ENCODE assay signal across 9 cellular contexts in genomic region chr7:55888364-55888763, GRCh38. TPM values are rescaled to one million over a fixed set of nuclear protein-coding genes. Genes with fewer than 3 reads are reported as not detected.
DNase-seq lines count a peak whose midpoint lies in the region; FAIRE-seq and TF ChIP-seq lines count a peak whose summit lies in the region.
"Not testable (repeated sequence)": the region's sequence is repeated elsewhere in the genome, so short reads cannot be mapped to it uniquely, and the experiment has no call there.
"Had no signal": no experiment of that assay in that cellular context is flagged by ENCODE, and none has a peak within 500 bp of the region (broad histone marks: within the 10 kb centered on the region; RNA-seq: fewer than 3 reads in every experiment).

No MANE protein-coding gene starts in this region.

- not testable (repeated sequence) for H2BK120ac ChIP-seq in H1 (replicated peaks; ENCODE audit: low read depth, low read length)

- not testable (repeated sequence) for H3K9me2 ChIP-seq in Karpas-422 (replicated peaks; ENCODE audit: insufficient read depth, low read length)

- 85% methylated on average over 10 of the region's 10 CpGs; no CpG with 5 or more reads in 1 of the 2 experiments for WGBS in H1 (ENCODE audit: extremely low coverage in 1 of 2, insufficient coverage in 1 of 2, insufficient read length in 1 of 2, insufficient replicate concordance in 2 of 2, low coverage in 1 of 2, low lambda C conversion rate in 2 of 2, missing lambda C conversion rate in 1 of 2), 2 experiments

- H3K9me3 Mint-ChIP-seq in Calu3 (ENCODE audit: low read depth, unreplicated experiment); activated naive CD4-positive, alpha-beta T cell treated with anti-CD3 and anti-CD28 coated beads for 36 hours; type B pancreatic cell: not testable (repeated sequence)

- not testable (repeated sequence) for H3K4ac ChIP-seq in H1 (replicated peaks; ENCODE audit: insufficient read length, low read depth, low read length)

- peak; percentile 18 for DNase-seq in Calu3
- not testable (repeated sequence) for DNase-seq in Karpas-422; RWPE1 (ENCODE audit: low spot score); activated naive CD4-positive, alpha-beta T cell treated with anti-CD3 and anti-CD28 coated beads for 36 hours; H1 (ENCODE audit: low read depth in 1 of 2, low spot score in 2 of 2); kidney; type B pancreatic cell (ENCODE audit: extremely low spot score, unreplicated experiment)

- peak overlapping the region; percentile 97 for H3K4me3 Mint-ChIP-seq in Calu3 (ENCODE audit: low read depth, unreplicated experiment)
- H3K4me3 Mint-ChIP-seq in activated naive CD4-positive, alpha-beta T cell treated with anti-CD3 and anti-CD28 coated beads for 36 hours, result peak overlapping the region; percentile 72
- H3K4me3 Mint-ChIP-seq in type B pancreatic cell, result peak overlapping the region; percentile 90

- H3K18ac ChIP-seq in H1 (ENCODE audit: extremely low read depth, low read length), result not testable (repeated sequence)

- H3K36me3 ChIP-seq in Karpas-422 (ENCODE audit: insufficient read depth, low read length); H1 (ENCODE audit: control insufficient read depth in 2 of 4, insufficient read depth in 4 of 4, low read length in 3 of 4); kidney (ENCODE audit: control insufficient read depth in 1 of 2, insufficient read depth in 2 of 2, low read length in 2 of 2); parathyroid adenoma (ENCODE audit: control insufficient read depth, insufficient read depth, low read length): not testable (repeated sequence)

- H3K27me3 ChIP-seq in Karpas-422 (ENCODE audit: low read length); H1 (replicated peaks in 1 of 4; ENCODE audit: control insufficient read depth in 3 of 4, extremely low read depth in 1 of 4, insufficient read depth in 3 of 4, low read length in 3 of 4); parathyroid adenoma (ENCODE audit: control insufficient read depth, insufficient read depth, low read length): not testable (repeated sequence)

- H3K4me1 ChIP-seq in Karpas-422 (ENCODE audit: low read length), result peaks cover 14% of the 10 kb centered on the region
- H3K4me1 ChIP-seq in H1 (replicated peaks in 1 of 4; ENCODE audit: control insufficient read depth in 3 of 4, insufficient read depth in 4 of 4, low read length in 3 of 4); kidney (ENCODE audit: control insufficient read depth in 1 of 2, insufficient read depth in 1 of 2, low read depth in 1 of 2, low read length in 2 of 2); parathyroid adenoma: not testable (repeated sequence)

- not testable (repeated sequence) for H4K91ac ChIP-seq in H1 (replicated peaks; ENCODE audit: insufficient read length, low read length)

- not testable (repeated sequence) for H4K20me1 ChIP-seq in Karpas-422 (ENCODE audit: insufficient read depth, low read depth, low read length); H1 (replicated peaks in 1 of 2; ENCODE audit: control insufficient read depth in 1 of 2, insufficient read depth in 2 of 2, low read length in 2 of 2)

- H3K9me3 ChIP-seq in Karpas-422 (ENCODE audit: low read length); H1 (ENCODE audit: insufficient read depth in 2 of 2, low read depth in 1 of 2, low read length in 1 of 2); kidney (ENCODE audit: control insufficient read depth in 1 of 2, low read length in 2 of 2); parathyroid adenoma (ENCODE audit: control insufficient read depth, low read length): not testable (repeated sequence)

- CTCF ChIA-PET in Calu3 (lab: Charles Lee), result interaction anchor here (0.6 kb wide), 1 partner anchor 139 kb away, joined by 3 read pairs; no protein-coding TSS in a partner anchor
- CTCF ChIA-PET in RWPE1 (lab: Yijun Ruan, JAX); activated naive CD4-positive, alpha-beta T cell treated with anti-CD3 and anti-CD28 coated beads for 36 hours (lab: Charles Lee); H1 (lab: Charles Lee; ENCODE audit: partially characterized antibody): not testable (repeated sequence)

- not testable (repeated sequence) for H2BK12ac ChIP-seq in H1 (ENCODE audit: low read depth, low read length)

- H3K23me2 ChIP-seq in H1 (ENCODE audit: low read depth, low read length), result not testable (repeated sequence)

- not testable (repeated sequence) for H4K5ac ChIP-seq in H1 (ENCODE audit: insufficient read length, low read depth, low read length)

- H3K4me2 ChIP-seq in Karpas-422 (ENCODE audit: low read depth, low read length, poor library complexity, severe bottlenecking) (peak overlapping the region; percentile 76), H1 (ENCODE audit: insufficient read depth in 1 of 2, low read depth in 2 of 2, low read length in 2 of 2) (peak overlapping the region; percentile 53 to 62), parathyroid adenoma (ENCODE audit: low read length) (peak overlapping the region; percentile 73)

- H3K4me3 ChIP-seq in Karpas-422 (ENCODE audit: low read length) (peak overlapping the region; percentile 66), H1 (ENCODE audit: extremely low read depth in 1 of 4, insufficient read depth in 2 of 4, low read depth in 3 of 4, low read length in 4 of 4) (peak overlapping the region; percentile 57 to 87 (median 60); a peak in 7 of 8 replicates), kidney (ENCODE audit: low read length in 2 of 2) (peak overlapping the region; percentile 62 to 69), parathyroid adenoma (ENCODE audit: low read depth, low read length) (peak overlapping the region; percentile 49)

- not testable (repeated sequence) for TF ChIP-seq RAD21 in H1 (IDR thresholded peaks at IDR 0.05 in 1 of 2, conservative IDR thresholded peaks at IDR 0.05 in 1 of 2; ENCODE audit: low read depth in 2 of 2, low read length in 2 of 2)

- H3K56ac ChIP-seq in H1 (replicated peaks; ENCODE audit: insufficient read length, low read depth, low read length), result not testable (repeated sequence)

- H2AK5ac ChIP-seq in H1 (ENCODE audit: low read depth, low read length), result not testable (repeated sequence)

- POLR2A ChIA-PET in RWPE1 (lab: Yijun Ruan, JAX; ENCODE audit: low non-redundant PET), result not testable (repeated sequence)
- POLR2A ChIA-PET in H1 (lab: Charles Lee; ENCODE audit: partially characterized antibody), result interaction anchor here (1.2 kb wide), 1 partner anchor 18 kb away, joined by 3 read pairs; no protein-coding TSS in a partner anchor

- 0 out of 3 replicates have a peak, but pooled peaks of 1 of the 2 experiments have one; percentile 5 for TF ChIP-seq POLR2A in H1 (IDR thresholded peaks at IDR 0.05; ENCODE audit: control extremely low read depth in 1 of 2, low read depth in 2 of 2, low read length in 2 of 2)

- H3K27ac ChIP-seq in Karpas-422 (ENCODE audit: low read length); H1 (ENCODE audit: low read depth, low read length); kidney (ENCODE audit: low read depth in 2 of 2, low read length in 2 of 2): not testable (repeated sequence)
- H3K27ac ChIP-seq in RWPE1 (peak overlapping the region; percentile 93), parathyroid adenoma (peak overlapping the region; percentile 53)

- not testable (repeated sequence) for H2BK5ac ChIP-seq in H1 (ENCODE audit: low read depth, low read length)

- not testable (repeated sequence) for H3K79me2 ChIP-seq in Karpas-422 (ENCODE audit: low read length); H1 (ENCODE audit: control insufficient read depth in 1 of 2, insufficient read depth in 2 of 2, low read length in 2 of 2); parathyroid adenoma

- H3K4me1 Mint-ChIP-seq in Calu3 (ENCODE audit: low read depth, unreplicated experiment); activated naive CD4-positive, alpha-beta T cell treated with anti-CD3 and anti-CD28 coated beads for 36 hours (ENCODE audit: low read depth); type B pancreatic cell (ENCODE audit: unreplicated experiment): not testable (repeated sequence)

- intact Hi-C loops in Calu3 (cut with micrococcal nuclease; ENCODE audit: unreplicated experiment); kidney (cut with DNase I): not testable (repeated sequence)
- intact Hi-C loops in activated naive CD4-positive, alpha-beta T cell treated with anti-CD3 and anti-CD28 coated beads for 36 hours (cut with micrococcal nuclease), result loop anchor here (5.0 kb wide), 3 partner anchors 174 to 1131 kb away; partner anchors contain the start of genes SEC61G and SUMF2

- H3K9ac ChIP-seq in Karpas-422 (ENCODE audit: low read length) (peak overlapping the region; percentile 70), H1 (replicated peaks in 1 of 4; ENCODE audit: extremely low read depth in 1 of 4, low read depth in 3 of 4, low read length in 3 of 4) (peak overlapping the region in 2 of 4 experiments; percentile 25 to 58; a peak in 4 of 7 replicates)
- not testable (repeated sequence) for H3K9ac ChIP-seq in kidney (ENCODE audit: low read length in 2 of 2); parathyroid adenoma

- H3K36me3 Mint-ChIP-seq in Calu3 (ENCODE audit: insufficient read depth, unreplicated experiment), result peaks cover 22% of the 10 kb centered on the region
- H3K36me3 Mint-ChIP-seq in activated naive CD4-positive, alpha-beta T cell treated with anti-CD3 and anti-CD28 coated beads for 36 hours (ENCODE audit: low read depth); type B pancreatic cell: not testable (repeated sequence)

- not testable (repeated sequence) for TF ChIP-seq CTCF in Calu3 (IDR thresholded peaks at IDR 0.05; ENCODE audit: unreplicated experiment); RWPE1 (conservative IDR thresholded peaks at IDR 0.05; ENCODE audit: low read depth); H1 (IDR thresholded peaks at IDR 0.05; ENCODE audit: control extremely low read depth in 1 of 3, insufficient read depth in 1 of 3, low read depth in 1 of 3, low read length in 3 of 3); kidney (IDR thresholded peaks at IDR 0.05; ENCODE audit: borderline replicate concordance, extremely low read depth, insufficient read depth); parathyroid adenoma (IDR thresholded peaks at IDR 0.05); type B pancreatic cell (conservative IDR thresholded peaks at IDR 0.05)

- H2AFZ ChIP-seq in Karpas-422 (ENCODE audit: low read length), result peak overlapping the region; percentile 92; the same call in 1 of the 2 replicates
- not testable (repeated sequence) for H2AFZ ChIP-seq in H1 (ENCODE audit: low read length)
- H2AFZ ChIP-seq in parathyroid adenoma, result peak overlapping the region; percentile 69

- H3K23ac ChIP-seq in H1 (ENCODE audit: insufficient read length), result not testable (repeated sequence)

- H2BK20ac ChIP-seq in H1 (ENCODE audit: low read length), result not testable (repeated sequence)

- H2BK15ac ChIP-seq in H1 (ENCODE audit: low read length), result not testable (repeated sequence)

- not testable (repeated sequence) for H4K8ac ChIP-seq in H1 (ENCODE audit: extremely low read depth, insufficient read depth, low read length)

- not testable (repeated sequence) for BruUV-seq in Calu3 (replicated peaks; lab: Mats Ljungman, UMichigan)

- H3K27me3 Mint-ChIP-seq in Calu3 (ENCODE audit: unreplicated experiment); activated naive CD4-positive, alpha-beta T cell treated with anti-CD3 and anti-CD28 coated beads for 36 hours (ENCODE audit: low read depth); type B pancreatic cell: not testable (repeated sequence)

- FAIRE-seq in H1 (lab: Jason Lieb, UNC); kidney (lab: Jason Lieb, UNC): not testable (repeated sequence)

- H3K27ac Mint-ChIP-seq in Calu3 (ENCODE audit: unreplicated experiment), result peak overlapping the region; percentile 86
- peak overlapping the region; percentile 46 for H3K27ac Mint-ChIP-seq in activated naive CD4-positive, alpha-beta T cell treated with anti-CD3 and anti-CD28 coated beads for 36 hours
- H3K27ac Mint-ChIP-seq in type B pancreatic cell, result peak overlapping the region; percentile 89

- not testable (repeated sequence) for H3K79me1 ChIP-seq in H1 (ENCODE audit: low read depth, low read length)

- H3K14ac ChIP-seq in H1 (ENCODE audit: insufficient read length), result not testable (repeated sequence)

- not testable (repeated sequence) for TF ChIP-seq EP300 in H1 (IDR thresholded peaks at IDR 0.05; ENCODE audit: borderline replicate concordance in 1 of 2, low read depth in 2 of 2, low read length in 2 of 2)

RNA-seq across cellular contexts. Expression of gene ZNF713, which starts 1.1 kb away (rescaled TPM):
- total RNA-seq in Calu3 (2022) (4.4 and 5.3 TPM in 2 replicates), kidney (5.3 TPM), type B pancreatic cell (ENCODE audit: low replicate concordance) (4.7 and 6.4 TPM in 2 replicates)
- total RNA-seq in Karpas-422 (2014; rRNA removed; shearing (Covaris generic); ENCODE audit: low replicate concordance), result 2.0 and 13.2 TPM in 2 replicates
- 1 to 10 TPM; 1.5 to 2.6 TPM for total RNA-seq in activated naive CD4-positive, alpha-beta T cell treated with anti-CD3 and anti-CD28 coated beads for 36 hours
- 2.6 and 3.0 TPM in 2 replicates for total RNA-seq in H1 (2021; fragmentation: NEBNext Ultra II Directional; extraction: Animal tissue kit (Norgen Biotek cat#: 25700))
- polyA plus RNA-seq in H1 (2011; rRNA removed) (1.3 TPM in 2 replicates), kidney (ENCODE audit: insufficient read depth, low read depth, low replicate concordance) (7.1 TPM)
- 2.5 TPM for polyA plus RNA-seq in H1 (2011; cell fraction: cytosol; rRNA removed)
- 1.8 TPM for polyA plus RNA-seq in H1 (2011; cell fraction: nucleus; rRNA removed)
- polyA plus RNA-seq in H1 (2012, experiment 1 of 2), result 2.2 to 3.0 TPM (median 2.6 TPM) in 4 replicates
- 0.58 TPM for polyA plus RNA-seq in H1 (2012, experiment 2 of 2)
- polyA plus RNA-seq in H1 (2013, experiment 1 of 2), result 2.2 TPM
- polyA plus RNA-seq in H1 (2013, experiment 2 of 2), result 2.1 TPM
- 2.8 and 3.6 TPM in 2 replicates for polyA minus RNA-seq in H1 (2011; rRNA and poly(A)+ RNA removed)
- polyA minus RNA-seq in H1 (2011; cell fraction: cytosol; rRNA and poly(A)+ RNA removed), result 2.4 TPM
- 6.5 TPM for polyA minus RNA-seq in H1 (2011; cell fraction: nucleus; rRNA and poly(A)+ RNA removed)

RNA-seq across cellular contexts. Expression of gene SEPTIN14, which starts 25.8 kb away (rescaled TPM):
- total RNA-seq in Calu3 (2022) (not detected in 2 replicates), kidney (not detected), type B pancreatic cell (ENCODE audit: low replicate concordance) (0.07 TPM in 1 of 2 replicates, not detected in the other)
- not detected in 2 replicates for total RNA-seq in Karpas-422 (2014; rRNA removed; shearing (Covaris generic); ENCODE audit: low replicate concordance)
- total RNA-seq in activated naive CD4-positive, alpha-beta T cell treated with anti-CD3 and anti-CD28 coated beads for 36 hours, result not detected
- not detected in 2 replicates for total RNA-seq in H1 (2021; fragmentation: NEBNext Ultra II Directional; extraction: Animal tissue kit (Norgen Biotek cat#: 25700))
- polyA plus RNA-seq in H1 (2011; rRNA removed) (not detected in 2 replicates), kidney (ENCODE audit: insufficient read depth, low read depth, low replicate concordance) (not detected)
- polyA plus RNA-seq in H1 (2011; cell fraction: cytosol; rRNA removed), result not detected
- not detected for polyA plus RNA-seq in H1 (2011; cell fraction: nucleus; rRNA removed)
- not detected in 4 replicates for polyA plus RNA-seq in H1 (2012, experiment 1 of 2)
- polyA plus RNA-seq in H1 (2012, experiment 2 of 2), result not detected
- polyA plus RNA-seq in H1 (2013, experiment 1 of 2), result not detected
- not detected for polyA plus RNA-seq in H1 (2013, experiment 2 of 2)
- not detected in 2 replicates for polyA minus RNA-seq in H1 (2011; rRNA and poly(A)+ RNA removed)
- polyA minus RNA-seq in H1 (2011; cell fraction: cytosol; rRNA and poly(A)+ RNA removed), result not detected
- not detected for polyA minus RNA-seq in H1 (2011; cell fraction: nucleus; rRNA and poly(A)+ RNA removed)
- total RNA-seq: colonic mucosa had no signal
